ENCODE assay signal across 8 cellular contexts in genomic region chr13:102798653-102799543, GRCh38. TPM values are rescaled to one million over a fixed set of nuclear protein-coding genes. Genes with fewer than 3 reads are reported as not detected.
A peak's percentile ranks its signal among the peaks of the same experiment; 100 is the strongest.
DNase-seq lines count a peak whose midpoint lies in the region; ATAC-seq and TF ChIP-seq lines count a peak whose summit lies in the region.

Gene BIVM (plus strand): TSS chr13:102799119. CDS start chr13:102807268, 8,149 bp downstream.
Gene POGLUT2 (minus strand): TSS chr13:102798976. CDS start chr13:102798670, 306 bp downstream.

- H3K4me1 Mint-ChIP-seq in GM23338 = peaks cover 9% of the 10 kb centered on the region
- peaks cover 11 to 34% (median 28%) of the 10 kb centered on the region in 4 donors for H3K4me1 Mint-ChIP-seq in naive thymus-derived CD8-positive, alpha-beta T cell

- H3K9me2 ChIP-seq in GM23338 (ENCODE audit: insufficient read depth) = no peaks in the 10 kb centered on the region

- POLR2A ChIA-PET in naive thymus-derived CD8-positive, alpha-beta T cell (lab: Charles Lee) = interaction anchor here (1.4 to 3.6 kb wide), 3 partner anchors 25 to 218 kb away, joined by 4 to 32 read pairs (median 24); partner anchors contain the start of genes ERCC5 and TEX30

- TF ChIP-seq CTCF in GM23338 (conservative IDR thresholded peaks at IDR 0.05; ENCODE audit: low read depth in 2 of 2) (no peak), fibroblast of pulmonary artery (IDR thresholded peaks at IDR 0.05; ENCODE audit: low read length, missing control alignments) (no peak)

- H3K27me3 ChIP-seq in GM23338 (ENCODE audit: insufficient read depth) (peaks cover 39% of the 10 kb centered on the region), stomach smooth muscle (ENCODE audit: control insufficient read depth in 1 of 2, insufficient read depth in 2 of 2, low read length in 2 of 2) (no peaks in the 10 kb centered on the region)

- peaks cover 6% of the 10 kb centered on the region; the same call in 1 of the 2 replicates for H4K20me1 ChIP-seq in GM23338 (replicated peaks; ENCODE audit: insufficient read depth)

- H3K4me3 Mint-ChIP-seq in GM23338 = peak within 1 kb of the TSS; percentile 93
- H3K4me3 Mint-ChIP-seq in naive thymus-derived CD8-positive, alpha-beta T cell = peak within 1 kb of the TSS; percentile 85 to 95 (median 92)

- H3K9me3 Mint-ChIP-seq in GM23338 = no peaks in the 10 kb centered on the region
- no peaks in the 10 kb centered on the region for H3K9me3 Mint-ChIP-seq in naive thymus-derived CD8-positive, alpha-beta T cell

- H3K4me3 ChIP-seq in GM23338 = peak within 1 kb of the TSS; percentile 76
- peak within 1 kb of the TSS; percentile 89 for H3K4me3 ChIP-seq in fibroblast of pulmonary artery (replicated peaks; ENCODE audit: low read depth, low read length)
- peak within 1 kb of the TSS; percentile 72 to 93 for H3K4me3 ChIP-seq in stomach smooth muscle (ENCODE audit: low read length in 2 of 2)

- H3K79me2 ChIP-seq in GM23338 (replicated peaks; ENCODE audit: insufficient read depth) = peaks cover 9% of the 10 kb centered on the region; the same call in 1 of the 2 replicates

- TF ChIP-seq POLR2A in Raji (IDR thresholded peaks at IDR 0.05; ENCODE audit: insufficient read depth, low read depth, low read length) = peak; percentile 57

- H3K27me3 Mint-ChIP-seq in GM23338 (ENCODE audit: insufficient read depth, low read depth, poor library complexity) = peaks cover 21% of the 10 kb centered on the region
- peaks cover 0 to 14% (median 4%) of the 10 kb centered on the region in 5 donors for H3K27me3 Mint-ChIP-seq in naive thymus-derived CD8-positive, alpha-beta T cell

- H3K36me3 Mint-ChIP-seq in GM23338 (ENCODE audit: low read depth) = no peaks in the 10 kb centered on the region; the same call in 2 of the 3 replicates
- peaks cover 0 to under 1% (median 0%) of the 10 kb centered on the region in 3 donors for H3K36me3 Mint-ChIP-seq in naive thymus-derived CD8-positive, alpha-beta T cell

- H2AFZ ChIP-seq in GM23338 = peak within 1 kb of the TSS; percentile 97

- DNase-seq in EL (peak; percentile 92), GM23338 (ENCODE audit: low spot score) (peak; percentile 98), LHCN-M2 (ENCODE audit: low read depth) (peak; percentile 89), fibroblast of pulmonary artery (ENCODE audit: low read depth) (peak; percentile 94)
- DNase-seq in activated effector memory CD4-positive, alpha-beta T cell treated with Interleukin-2 at 50 U/mL for 16 hours = peak; percentile 58
- peak; percentile 49 to 86 (median 64) for DNase-seq in naive thymus-derived CD8-positive, alpha-beta T cell

- peaks cover 16% of the 10 kb centered on the region for H3K4me1 ChIP-seq in GM23338 (ENCODE audit: insufficient read depth)
- H3K4me1 ChIP-seq in stomach smooth muscle (ENCODE audit: control insufficient read depth, insufficient read depth, low read length) = peaks cover 21% of the 10 kb centered on the region

- H3K27ac Mint-ChIP-seq in GM23338 = no peak within 1 kb of the TSS
- peak within 1 kb of the TSS; percentile 65 to 90 (median 78) for H3K27ac Mint-ChIP-seq in naive thymus-derived CD8-positive, alpha-beta T cell

- H3K9me3 ChIP-seq in stomach smooth muscle (ENCODE audit: control insufficient read depth in 2 of 2, low read length in 2 of 2) = no peaks in the 10 kb centered on the region

- H3K9ac ChIP-seq in stomach smooth muscle (ENCODE audit: low read length in 2 of 2) = peak within 1 kb of the TSS; percentile 82

- H3F3A ChIP-seq in GM23338 (replicated peaks; ENCODE audit: low read depth) = peaks cover 3% of the 10 kb centered on the region; the same call in 1 of the 2 replicates

- no peaks in the 10 kb centered on the region for H3K36me3 ChIP-seq in GM23338 (ENCODE audit: insufficient read depth)
- no peaks in the 10 kb centered on the region for H3K36me3 ChIP-seq in stomach smooth muscle (ENCODE audit: control insufficient read depth in 2 of 2, insufficient read depth in 2 of 2, low read length in 2 of 2)

- peak; percentile 91 for ATAC-seq in GM23338
- peak; percentile 76 to 79 for ATAC-seq in naive thymus-derived CD8-positive, alpha-beta T cell

- H3K27ac ChIP-seq in GM23338 (ENCODE audit: low read depth) (no peak within 1 kb of the TSS), stomach smooth muscle (ENCODE audit: low read length) (peak within 1 kb of the TSS; percentile 71)

- peak within 1 kb of the TSS; percentile 88 for H3K4me2 ChIP-seq in GM23338

TF ChIP-seq in GM23338, 12 proteins besides CTCF, POLR2A, EP300 and RAD21:
- TF ChIP-seq EZH2phosphoT487 (IDR thresholded peaks at IDR 0.05; ENCODE audit: unreplicated experiment) = no peak
- TF ChIP-seq EZH2 (IDR thresholded peaks at IDR 0.05; ENCODE audit: low read depth, unreplicated experiment) = peak; percentile 35
- TF ChIP-seq CREB1 (CRISPR knock-in tag; IDR thresholded peaks at IDR 0.05; ENCODE audit: low read depth) = peak; percentile 90
- TF ChIP-seq POLR2AphosphoS5 (IDR thresholded peaks at IDR 0.05; ENCODE audit: low read depth) = peak; percentile 87
- no peak for TF ChIP-seq JUNB (IDR thresholded peaks at IDR 0.05; ENCODE audit: unreplicated experiment)
- TF ChIP-seq ETS1 (IDR thresholded peaks at IDR 0.05) = peak; percentile 86

RNA-seq across cellular contexts. Expression of gene BIVM, which starts in this region (rescaled TPM):
- 4.2 and 4.3 TPM in 2 replicates for total RNA-seq in GM23338 (2014; rRNA removed; shearing (Covaris generic))
- 2.3 and 3.2 TPM in 2 replicates for polyA plus RNA-seq in GM23338 (2016; fragmentation: Nextera tagmentation; extraction: Ambion mirVana)
- total RNA-seq in LHCN-M2 (2014; rRNA removed) = 16.8 and 19.7 TPM in 2 replicates
- polyA plus RNA-seq in LHCN-M2 (2012) = 5.3 TPM
- 10 to 100 TPM; 11.8 to 12.1 TPM for total RNA-seq in naive thymus-derived CD8-positive, alpha-beta T cell
- 1 to 10 TPM; 4.5 to 8.7 (median 6.4) TPM for polyA plus RNA-seq in naive thymus-derived CD8-positive, alpha-beta T cell

RNA-seq across cellular contexts. Expression of gene POGLUT2, which starts in this region (rescaled TPM):
- total RNA-seq in GM23338 (2014; rRNA removed; shearing (Covaris generic)) = 17.5 and 24.7 TPM in 2 replicates
- polyA plus RNA-seq in GM23338 (2016; fragmentation: Nextera tagmentation; extraction: Ambion mirVana) = 14.6 and 16.3 TPM in 2 replicates
- 10.6 and 11.5 TPM in 2 replicates for total RNA-seq in LHCN-M2 (2014; rRNA removed)
- polyA plus RNA-seq in LHCN-M2 (2012) = 3.7 TPM
- 1 to 10 TPM in 1 of 2 experiments, under 1 TPM in 1; 0.60 to 1.1 TPM for total RNA-seq in naive thymus-derived CD8-positive, alpha-beta T cell
- under 1 TPM in 2 of 3 donors, not detected in 1; 0.56 to 0.81 TPM for polyA plus RNA-seq in naive thymus-derived CD8-positive, alpha-beta T cell
